In the genomic region with DNA sequence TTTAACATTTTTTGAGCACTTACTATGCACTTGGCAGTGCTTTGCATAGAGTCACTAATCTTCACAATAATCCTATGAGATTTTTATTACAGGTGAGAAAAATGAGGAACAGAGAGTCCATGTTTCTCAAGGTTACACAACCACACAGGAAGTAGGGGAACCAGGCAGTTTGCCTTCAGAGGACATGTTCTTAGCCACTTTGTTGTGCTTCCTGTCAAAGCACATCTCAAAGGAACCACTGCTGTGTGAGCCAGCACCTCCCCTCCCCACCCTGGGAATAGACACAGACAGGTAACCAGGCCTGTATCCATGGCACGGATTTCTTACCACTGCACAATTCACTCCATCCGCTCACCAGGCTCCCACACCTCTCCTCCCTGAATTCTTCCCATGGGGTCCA, we compare ENCODE assay signal across 11 cellular contexts. TPM values are rescaled to one million over a fixed set of nuclear protein-coding genes. Genes with fewer than 3 reads are reported as not detected.
DNase-seq lines count a peak whose midpoint lies in the region; ATAC-seq lines count a peak whose summit lies in the region.
"Had no signal": no experiment of that assay in that cellular context is flagged by ENCODE, and none has a peak within 500 bp of the region (broad histone marks: within the 10 kb centered on the region; RNA-seq: fewer than 3 reads in every experiment).

No MANE protein-coding gene starts in this region.

- peak; percentile 52 for ATAC-seq in GM18909 (IDR thresholded peaks at IDR 0.05; ENCODE audit: poor library complexity, unreplicated experiment)
- ATAC-seq in HG02981 (IDR thresholded peaks at IDR 0.05; ENCODE audit: unreplicated experiment), result peak; percentile 61
- ATAC-seq in GM19023 (IDR thresholded peaks at IDR 0.05; ENCODE audit: unreplicated experiment), result no peak

- no peak overlapping the region for H2BK5ac ChIP-seq in mesenchymal stem cell (ENCODE audit: low read depth, low read length, poor library complexity, severe bottlenecking)

- no peak overlapping the region for H4K8ac ChIP-seq in mesenchymal stem cell (ENCODE audit: low read length)

- no peak overlapping the region for H2AFZ ChIP-seq in mesenchymal stem cell (ENCODE audit: low read depth, low read length)

- DNase-seq in NOMO-1 treated with DMSO at 0.1 percent for 48 hours (lab: John Stamatoyannopoulos, UW; ENCODE audit: unreplicated experiment) (peak; percentile 91), glomerular visceral epithelial cell (ENCODE audit: extremely low spot score) (no peak), mesenchymal stem cell (no peak), cortex of kidney (lab: John Stamatoyannopoulos, UW) (no peak)
- DNase-seq: NCI-H1436, Right ventricle myocardium superior had no signal

- H3K9me3 ChIP-seq in BLaER1 (no peaks in the 10 kb centered on the region), mesenchymal stem cell (ENCODE audit: control insufficient read depth, low read length) (no peaks in the 10 kb centered on the region)
- H3K9me3 ChIP-seq: right atrium auricular region had no signal

- H3K79me1 ChIP-seq in mesenchymal stem cell (replicated peaks; ENCODE audit: low read length, poor library complexity, severe bottlenecking), result no peaks in the 10 kb centered on the region

- H3K36me3 ChIP-seq in BLaER1 (no peaks in the 10 kb centered on the region), mesenchymal stem cell (ENCODE audit: control insufficient read depth in 1 of 2, insufficient read depth in 2 of 2, low read depth in 1 of 2, low read length in 2 of 2) (no peaks in the 10 kb centered on the region)
- H3K36me3 ChIP-seq: right atrium auricular region had no signal

- no peak overlapping the region for H2BK12ac ChIP-seq in mesenchymal stem cell (ENCODE audit: low read length in 2 of 2)

- no peak overlapping the region for H4K91ac ChIP-seq in mesenchymal stem cell (ENCODE audit: low read length)

- H3K27me3 ChIP-seq in BLaER1, result no peaks in the 10 kb centered on the region
- H3K27me3 ChIP-seq in mesenchymal stem cell (ENCODE audit: control insufficient read depth in 1 of 2, insufficient read depth in 1 of 2, low read length in 2 of 2), result peaks cover 35 to 45% of the 10 kb centered on the region in 2 experiments
- H3K27me3 ChIP-seq: right atrium auricular region had no signal

- H3K14ac ChIP-seq in mesenchymal stem cell (ENCODE audit: low read length in 2 of 2), result no peak overlapping the region

- H3K9ac ChIP-seq in BLaER1, result no peak overlapping the region
- no peak overlapping the region for H3K9ac ChIP-seq in mesenchymal stem cell (ENCODE audit: low read length)

- no peak overlapping the region for H2BK15ac ChIP-seq in mesenchymal stem cell (ENCODE audit: low read depth, poor library complexity, severe bottlenecking)

- no peak overlapping the region for H2BK120ac ChIP-seq in mesenchymal stem cell (ENCODE audit: low read depth, low read length)

- no peak overlapping the region for H3K18ac ChIP-seq in mesenchymal stem cell (ENCODE audit: low read depth in 1 of 2, low read length in 2 of 2)

- whole genome bisulfite sequencing in mesenchymal stem cell, result 100% methylated on average over 2 of the region's 2 CpGs

- H3K4me2 ChIP-seq in BLaER1 (peak overlapping the region; percentile 45), mesenchymal stem cell (ENCODE audit: low read length, poor library complexity, severe bottlenecking) (no peak overlapping the region)

- no peak overlapping the region for H3K23ac ChIP-seq in mesenchymal stem cell (ENCODE audit: low read length in 2 of 2)

- H3K27ac ChIP-seq in BLaER1 (no peak overlapping the region), mesenchymal stem cell (ENCODE audit: low read length, poor library complexity, severe bottlenecking) (no peak overlapping the region)
- H3K27ac ChIP-seq: right atrium auricular region had no signal

- no peak overlapping the region for H2AK5ac ChIP-seq in mesenchymal stem cell (ENCODE audit: low read length, severe bottlenecking)

- no peak overlapping the region for H3K4me3 ChIP-seq in BLaER1
- no peak overlapping the region for H3K4me3 ChIP-seq in mesenchymal stem cell (ENCODE audit: insufficient read depth in 1 of 2, low read depth in 1 of 2, low read length in 2 of 2)
- H3K4me3 ChIP-seq: right atrium auricular region had no signal

- H4K20me1 ChIP-seq in BLaER1, result no peaks in the 10 kb centered on the region

- H3K4me1 ChIP-seq in BLaER1, result peaks cover 38% of the 10 kb centered on the region
- H3K4me1 ChIP-seq in mesenchymal stem cell (ENCODE audit: control insufficient read depth, insufficient read depth, low read depth, low read length), result peaks cover 10% of the 10 kb centered on the region

- H3K4ac ChIP-seq in mesenchymal stem cell (ENCODE audit: low read depth in 1 of 2, low read length in 2 of 2), result no peak overlapping the region

RNA-seq across cellular contexts. Expression of a gene that starts 6.3 kb away (rescaled TPM):
- 18.0 TPM for polyA plus RNA-seq in mesenchymal stem cell (2013, experiment 1 of 2)
- polyA plus RNA-seq in mesenchymal stem cell (2013, experiment 2 of 2), result 17.9 TPM

RNA-seq across cellular contexts. Expression of a gene that starts 25.1 kb away (rescaled TPM):
- polyA plus RNA-seq in mesenchymal stem cell (2013, experiment 1 of 2), result 0.03 TPM
- 0.01 TPM for polyA plus RNA-seq in mesenchymal stem cell (2013, experiment 2 of 2)
